In the genomic region with DNA sequence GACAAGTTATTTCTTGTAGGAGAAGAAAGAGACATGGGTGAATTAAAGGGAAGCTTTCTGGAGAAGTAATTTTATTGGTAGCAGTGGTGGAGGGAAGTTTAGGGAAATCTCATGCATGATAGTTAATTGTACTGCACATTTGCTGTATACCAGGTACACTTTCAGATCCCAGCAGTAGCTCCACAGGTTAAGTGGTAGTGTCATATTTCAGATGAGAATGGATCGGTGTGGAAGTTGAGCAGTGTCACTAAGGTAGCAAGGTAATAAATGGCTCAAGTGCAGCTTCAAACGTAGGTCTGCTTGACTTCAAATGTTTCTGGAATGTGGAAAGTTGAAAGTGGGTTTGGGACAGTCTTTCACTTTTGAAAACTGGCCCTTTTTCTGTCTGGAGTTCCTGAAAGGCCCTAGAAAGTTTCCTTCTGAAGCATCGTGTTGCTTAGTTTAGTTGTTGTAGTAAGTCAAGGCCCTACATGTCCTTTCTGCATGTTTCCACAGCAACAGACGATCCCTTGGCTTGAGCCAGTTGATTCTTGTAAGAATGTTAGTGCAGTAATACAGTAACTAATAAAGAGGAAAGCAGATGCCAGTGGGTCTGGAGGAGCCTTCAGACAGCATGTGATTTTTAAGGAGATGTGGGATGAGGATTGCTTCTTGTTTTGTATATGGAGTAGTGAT, we compare ENCODE assay signal across 13 cellular contexts. TPM values are rescaled to one million over a fixed set of nuclear protein-coding genes. Genes with fewer than 3 reads are reported as not detected.
DNase-seq lines count a peak whose midpoint lies in the region; ATAC-seq, FAIRE-seq and TF ChIP-seq lines count a peak whose summit lies in the region.
"Had no signal": no experiment of that assay in that cellular context is flagged by ENCODE, and none has a peak within 500 bp of the region (broad histone marks: within the 10 kb centered on the region; RNA-seq: fewer than 3 reads in every experiment).

No MANE protein-coding gene starts in this region.

- H3K4me2 ChIP-seq in A549 (0 out of 3 replicates have a peak overlapping the region, but pooled peaks have one; percentile 20), keratinocyte (ENCODE audit: control insufficient read depth, extremely low read depth, insufficient read depth, low read depth, low read length) (peak overlapping the region; percentile 78)

- H2AFZ ChIP-seq in keratinocyte (ENCODE audit: control insufficient read depth, low read length) = no peak overlapping the region

- H3K4me3 Mint-ChIP-seq in Calu3 (ENCODE audit: low read depth, unreplicated experiment) = peak overlapping the region; percentile 83
- peak overlapping the region; percentile 51 for H3K4me3 Mint-ChIP-seq in activated T-helper 1 cell treated with anti-CD3 and anti-CD28 coated beads, Interleukin-12 subunit alpha, Interleukin-12 subunit beta, Interleukin-2, Interleukin-4 antibody, amounts not matched to agents 30 ng/mL and 10 ng/mL and 1 ng/mL, durations not matched to agents 14 hours and 24 hours and 36 hours

- dilution Hi-C loops in keratinocyte (cut with MboI; ENCODE audit: extremely low pct_ligation_motif_present, low sequenced_read_pairs) = loop anchor here (10.0 kb wide), 1 partner anchor 50 kb away; no protein-coding TSS in a partner anchor

- DNase-seq in A549 (ENCODE audit: low read depth in 1 of 2, low spot score in 1 of 2) (no peak), Calu3 (no peak), keratinocyte (ENCODE audit: low read depth, low spot score) (no peak), HK-2 (ENCODE audit: unreplicated experiment) (no peak), globus pallidus (ENCODE audit: low spot score) (no peak), NCI-H526 treated with DMSO at 0.1 percent for 48 hours (lab: John Stamatoyannopoulos, UW) (no peak)
- no peak for DNase-seq in activated T-helper 1 cell treated with anti-CD3 and anti-CD28 coated beads, Interleukin-12 subunit alpha, Interleukin-12 subunit beta, Interleukin-2, Interleukin-4 antibody, amounts not matched to agents 30 ng/mL and 10 ng/mL and 1 ng/mL, durations not matched to agents 14 hours and 24 hours and 36 hours (ENCODE audit: low spot score)
- DNase-seq: effector CD4-positive, alpha-beta T cell; NCI-H774; nucleus accumbens; stimulated activated CD4-positive, alpha-beta T cell treated with anti-CD3 and anti-CD28 coated beads, Interleukin-4, amount 100 ng/mL, for 1 hour had no signal

- H3K27me3 ChIP-seq in keratinocyte (ENCODE audit: control insufficient read depth, extremely low read depth, insufficient read depth, low read length) = no peaks in the 10 kb centered on the region

- FAIRE-seq in A549 (lab: Jason Lieb, UNC) (no peak), keratinocyte (lab: Jason Lieb, UNC) (no peak)
- FAIRE-seq: D721Med had no signal

- H3K4me1 ChIP-seq in A549 = peaks cover 27% of the 10 kb centered on the region
- peaks cover 34% of the 10 kb centered on the region for H3K4me1 ChIP-seq in keratinocyte (ENCODE audit: control insufficient read depth, extremely low read depth, insufficient read depth, low read length)

- TF ChIP-seq RAD21 in A549 (conservative IDR thresholded peaks at IDR 0.05 in 1 of 2, IDR thresholded peaks at IDR 0.05 in 1 of 2) = no peak

- no peak overlapping the region for H3K27ac ChIP-seq in A549
- peak overlapping the region; percentile 39 for H3K27ac ChIP-seq in keratinocyte (ENCODE audit: control insufficient read depth, insufficient read depth, low read length)

- no peak for TF ChIP-seq EP300 in A549 (IDR thresholded peaks at IDR 0.05)

- peaks cover 8 to 19% of the 10 kb centered on the region in 2 experiments for H3K36me3 ChIP-seq in keratinocyte (ENCODE audit: control insufficient read depth in 2 of 2, extremely low read depth in 1 of 2, insufficient read depth in 2 of 2, low read length in 2 of 2)

- intact Hi-C loops in Calu3 (cut with micrococcal nuclease; ENCODE audit: unreplicated experiment) = no loop called here
- intact Hi-C loops in activated T-helper 1 cell treated with anti-CD3 and anti-CD28 coated beads, Interleukin-12 subunit alpha, Interleukin-12 subunit beta, Interleukin-2, Interleukin-4 antibody, amounts not matched to agents 30 ng/mL and 10 ng/mL and 1 ng/mL, durations not matched to agents 14 hours and 24 hours and 36 hours (cut with micrococcal nuclease) = loop anchor here (5.0 to 10.0 kb wide), 3 partner anchors 293 to 1270 kb away; a partner anchor contains a TSS

- H3K9me3 Mint-ChIP-seq in Calu3 (ENCODE audit: low read depth, unreplicated experiment) = no peaks in the 10 kb centered on the region
- H3K9me3 Mint-ChIP-seq in activated T-helper 1 cell treated with anti-CD3 and anti-CD28 coated beads, Interleukin-12 subunit alpha, Interleukin-12 subunit beta, Interleukin-2, Interleukin-4 antibody, amounts not matched to agents 30 ng/mL and 10 ng/mL and 1 ng/mL, durations not matched to agents 14 hours and 24 hours and 36 hours = no peaks in the 10 kb centered on the region

- H4K20me1 ChIP-seq in keratinocyte (ENCODE audit: control insufficient read depth, extremely low read depth, insufficient read depth, low read length) = peaks cover 30% of the 10 kb centered on the region

- no peak for TF ChIP-seq CTCF in A549 (IDR thresholded peaks at IDR 0.05)
- TF ChIP-seq CTCF in Calu3 (IDR thresholded peaks at IDR 0.05; ENCODE audit: unreplicated experiment) = no peak
- TF ChIP-seq CTCF in keratinocyte (optimal IDR thresholded peaks at IDR 0.05 in 1 of 3, IDR thresholded peaks at IDR 0.05 in 1 of 3, conservative IDR thresholded peaks at IDR 0.05 in 1 of 3; ENCODE audit: extremely low read depth in 1 of 3, insufficient read depth in 2 of 3, low read length in 3 of 3) = no peak

- peaks cover 77% of the 10 kb centered on the region for H3K79me2 ChIP-seq in keratinocyte (ENCODE audit: control insufficient read depth, insufficient read depth, low read length)

- CTCF ChIA-PET in A549 (lab: Yijun Ruan, JAX) = interaction anchor here (1.0 to 6.6 kb wide), 5 partner anchors 9 to 404 kb away, joined by 3 to 61 read pairs (median 6); no protein-coding TSS in a partner anchor
- CTCF ChIA-PET in Calu3 (lab: Charles Lee) = no interaction called here

- no peaks in the 10 kb centered on the region for H3K27me3 Mint-ChIP-seq in Calu3 (ENCODE audit: unreplicated experiment)
- no peaks in the 10 kb centered on the region for H3K27me3 Mint-ChIP-seq in activated T-helper 1 cell treated with anti-CD3 and anti-CD28 coated beads, Interleukin-12 subunit alpha, Interleukin-12 subunit beta, Interleukin-2, Interleukin-4 antibody, amounts not matched to agents 30 ng/mL and 10 ng/mL and 1 ng/mL, durations not matched to agents 14 hours and 24 hours and 36 hours (ENCODE audit: insufficient read depth)

- no TSS peak for BruUV-seq in Calu3 (replicated peaks; lab: Mats Ljungman, UMichigan)

- peak overlapping the region; percentile 25 for H3K9ac ChIP-seq in keratinocyte (ENCODE audit: control insufficient read depth, extremely low read depth, insufficient read depth, low read length)

- H3K4me1 Mint-ChIP-seq in Calu3 (ENCODE audit: low read depth, unreplicated experiment) = peaks cover 20% of the 10 kb centered on the region
- H3K4me1 Mint-ChIP-seq in activated T-helper 1 cell treated with anti-CD3 and anti-CD28 coated beads, Interleukin-12 subunit alpha, Interleukin-12 subunit beta, Interleukin-2, Interleukin-4 antibody, amounts not matched to agents 30 ng/mL and 10 ng/mL and 1 ng/mL, durations not matched to agents 14 hours and 24 hours and 36 hours (ENCODE audit: low read depth) = peaks cover 51% of the 10 kb centered on the region

- no peaks in the 10 kb centered on the region for H3K9me3 ChIP-seq in A549
- H3K9me3 ChIP-seq in keratinocyte (ENCODE audit: control insufficient read depth, low read depth, low read length) = no peaks in the 10 kb centered on the region

- no peak overlapping the region for H3K27ac Mint-ChIP-seq in Calu3 (ENCODE audit: unreplicated experiment)
- peak overlapping the region; percentile 32 for H3K27ac Mint-ChIP-seq in activated T-helper 1 cell treated with anti-CD3 and anti-CD28 coated beads, Interleukin-12 subunit alpha, Interleukin-12 subunit beta, Interleukin-2, Interleukin-4 antibody, amounts not matched to agents 30 ng/mL and 10 ng/mL and 1 ng/mL, durations not matched to agents 14 hours and 24 hours and 36 hours

- ATAC-seq in A549 (no peak), HG03095 (IDR thresholded peaks at IDR 0.05; ENCODE audit: unreplicated experiment) (no peak)

- 77% methylated on average over 4 of the region's 4 CpGs for WGBS in A549 (ENCODE audit: missing lambda C conversion rate)

- TF ChIP-seq POLR2A in A549 (IDR thresholded peaks at IDR 0.05; ENCODE audit: low read length) = no peak

- peaks cover 11% of the 10 kb centered on the region for H3K9me1 ChIP-seq in keratinocyte (ENCODE audit: control insufficient read depth, extremely low read depth, insufficient read depth, low read length)

- POLR2A ChIA-PET in A549 (lab: Yijun Ruan, JAX) = no interaction called here

- H3K36me3 Mint-ChIP-seq in Calu3 (ENCODE audit: insufficient read depth, unreplicated experiment) = peaks cover 30% of the 10 kb centered on the region
- H3K36me3 Mint-ChIP-seq in activated T-helper 1 cell treated with anti-CD3 and anti-CD28 coated beads, Interleukin-12 subunit alpha, Interleukin-12 subunit beta, Interleukin-2, Interleukin-4 antibody, amounts not matched to agents 30 ng/mL and 10 ng/mL and 1 ng/mL, durations not matched to agents 14 hours and 24 hours and 36 hours (ENCODE audit: low read depth) = peaks cover 40% of the 10 kb centered on the region

- H3K4me3 ChIP-seq in A549 (no peak overlapping the region), keratinocyte (ENCODE audit: control insufficient read depth in 2 of 3, extremely low read depth in 1 of 3, insufficient read depth in 2 of 3, low read depth in 1 of 3, low read length in 3 of 3) (peak overlapping the region in 2 of 3 experiments; percentile 31 to 48)

RNA-seq across cellular contexts. Expression of a gene that starts 3.7 kb away (rescaled TPM):
- polyA plus RNA-seq in A549 (2011; rRNA removed) (203 and 291 TPM in 2 replicates), A549 (2017; fragmentation: RNase III; extraction: RNeasy Plus Mini Kit Qiagen cat#74134 plus additional on column Dnase treatment) (290 to 312 TPM (median 296 TPM) in 3 replicates), keratinocyte (231 to 325 TPM (median 290 TPM) in 3 replicates)
- polyA plus RNA-seq in A549 (2012; cell fraction: cytosol; rRNA removed) = 260 and 265 TPM in 2 replicates
- 164 and 169 TPM in 2 replicates for polyA plus RNA-seq in A549 (2012; cell fraction: nucleus; rRNA removed)
- polyA minus RNA-seq in A549 (2011; rRNA and poly(A)+ RNA removed) = 94.2 and 98.4 TPM in 2 replicates
- total RNA-seq in Calu3 (2022) = 85.5 and 87.3 TPM in 2 replicates
- total RNA-seq in activated T-helper 1 cell treated with anti-CD3 and anti-CD28 coated beads, Interleukin-12 subunit alpha, Interleukin-12 subunit beta, Interleukin-2, Interleukin-4 antibody, amounts not matched to agents 30 ng/mL and 10 ng/mL and 1 ng/mL, durations not matched to agents 14 hours and 24 hours and 36 hours = 175 and 182 TPM in 2 replicates
- 477 TPM for polyA plus RNA-seq in keratinocyte (2011; ENCODE audit: low read depth)
- 319 and 330 TPM in 2 replicates for polyA plus RNA-seq in keratinocyte (2011; cell fraction: cytosol; rRNA removed)
- polyA plus RNA-seq in keratinocyte (2011; cell fraction: nucleus; rRNA removed) = 135 and 169 TPM in 2 replicates
- polyA plus RNA-seq in keratinocyte (2012; ENCODE audit: low replicate concordance) = 204 and 273 TPM in 2 replicates
- 80.4 to 100 TPM (median 94.7 TPM) in 3 replicates for polyA minus RNA-seq in keratinocyte
- 128 TPM for polyA minus RNA-seq in keratinocyte (2011; cell fraction: cytosol; rRNA and poly(A)+ RNA removed)
- 34.9 and 42.8 TPM in 2 replicates for polyA minus RNA-seq in keratinocyte (2011; cell fraction: nucleus; rRNA and poly(A)+ RNA removed)

RNA-seq across cellular contexts. Expression of a gene that starts 25.3 kb away (rescaled TPM):
- polyA plus RNA-seq in A549 (2011; rRNA removed) = 0.05 TPM in 1 of 2 replicates, not detected in the other
- 0.06 and 0.09 TPM in 2 replicates for polyA plus RNA-seq in A549 (2012; cell fraction: cytosol; rRNA removed)
- polyA plus RNA-seq in A549 (2012; cell fraction: nucleus; rRNA removed) = 0.13 and 0.17 TPM in 2 replicates
- 0.05 TPM in 2 of 3 replicates, not detected in the other for polyA plus RNA-seq in A549 (2017; fragmentation: RNase III; extraction: RNeasy Plus Mini Kit Qiagen cat#74134 plus additional on column Dnase treatment)
- 0.17 and 0.29 TPM in 2 replicates for polyA minus RNA-seq in A549 (2011; rRNA and poly(A)+ RNA removed)
- total RNA-seq in Calu3 (2022) = not detected in 2 replicates
- total RNA-seq in activated T-helper 1 cell treated with anti-CD3 and anti-CD28 coated beads, Interleukin-12 subunit alpha, Interleukin-12 subunit beta, Interleukin-2, Interleukin-4 antibody, amounts not matched to agents 30 ng/mL and 10 ng/mL and 1 ng/mL, durations not matched to agents 14 hours and 24 hours and 36 hours = not detected in 2 replicates
- polyA plus RNA-seq in keratinocyte = 0.10 TPM in 1 of 3 replicates, not detected in the others
- not detected for polyA plus RNA-seq in keratinocyte (2011; ENCODE audit: low read depth)
- polyA plus RNA-seq in keratinocyte (2011; cell fraction: cytosol; rRNA removed) = 0.04 and 0.05 TPM in 2 replicates
- polyA plus RNA-seq in keratinocyte (2011; cell fraction: nucleus; rRNA removed) = 0.17 and 0.25 TPM in 2 replicates
- 0.06 TPM in 1 of 2 replicates, not detected in the other for polyA plus RNA-seq in keratinocyte (2012; ENCODE audit: low replicate concordance)
- 0.16 TPM in 1 of 3 replicates, not detected in the others for polyA minus RNA-seq in keratinocyte
- polyA minus RNA-seq in keratinocyte (2011; cell fraction: cytosol; rRNA and poly(A)+ RNA removed) = not detected
- polyA minus RNA-seq in keratinocyte (2011; cell fraction: nucleus; rRNA and poly(A)+ RNA removed) = not detected in 2 replicates

RNA-seq across cellular contexts. Expression of a gene that starts 57.9 kb away (rescaled TPM):
- 6.2 and 9.0 TPM in 2 replicates for polyA plus RNA-seq in A549 (2011; rRNA removed)
- polyA plus RNA-seq in A549 (2012; cell fraction: cytosol; rRNA removed) = 7.2 and 8.3 TPM in 2 replicates
- polyA plus RNA-seq in A549 (2012; cell fraction: nucleus; rRNA removed) = 4.5 and 6.9 TPM in 2 replicates
- polyA plus RNA-seq in A549 (2017; fragmentation: RNase III; extraction: RNeasy Plus Mini Kit Qiagen cat#74134 plus additional on column Dnase treatment) = 13.5 to 16.9 TPM (median 16.0 TPM) in 3 replicates
- polyA minus RNA-seq in A549 (2011; rRNA and poly(A)+ RNA removed) = 7.5 and 7.9 TPM in 2 replicates
- total RNA-seq in Calu3 (2022) = 0.19 and 0.24 TPM in 2 replicates
- total RNA-seq in activated T-helper 1 cell treated with anti-CD3 and anti-CD28 coated beads, Interleukin-12 subunit alpha, Interleukin-12 subunit beta, Interleukin-2, Interleukin-4 antibody, amounts not matched to agents 30 ng/mL and 10 ng/mL and 1 ng/mL, durations not matched to agents 14 hours and 24 hours and 36 hours = 26.3 and 27.5 TPM in 2 replicates
- 3.7 to 6.1 TPM (median 4.1 TPM) in 3 replicates for polyA plus RNA-seq in keratinocyte
- 0.36 TPM for polyA plus RNA-seq in keratinocyte (2011; ENCODE audit: low read depth)
- 4.2 and 4.7 TPM in 2 replicates for polyA plus RNA-seq in keratinocyte (2011; cell fraction: cytosol; rRNA removed)
- polyA plus RNA-seq in keratinocyte (2011; cell fraction: nucleus; rRNA removed) = 3.5 and 3.6 TPM in 2 replicates
- 0.89 and 2.8 TPM in 2 replicates for polyA plus RNA-seq in keratinocyte (2012; ENCODE audit: low replicate concordance)
- polyA minus RNA-seq in keratinocyte = 2.7 TPM in 2 of 3 replicates, not detected in the other
- polyA minus RNA-seq in keratinocyte (2011; cell fraction: cytosol; rRNA and poly(A)+ RNA removed) = 3.3 TPM
- 0.70 and 0.95 TPM in 2 replicates for polyA minus RNA-seq in keratinocyte (2011; cell fraction: nucleus; rRNA and poly(A)+ RNA removed)

Comparison
In these comparisons a context has a peak if more than half of its experiments do, and no peak if none do; other contexts are left out.
1. RNA of a gene that starts 57.9 kb away (total RNA-seq): 26.3 to 27.5 TPM in activated T-helper 1 cell treated with anti-CD3 and anti-CD28 coated beads, Interleukin-12 subunit alpha, Interleukin-12 subunit beta, Interleukin-2, Interleukin-4 antibody, amounts not matched to agents 30 ng/mL and 10 ng/mL and 1 ng/mL, durations not matched to agents 14 hours and 24 hours and 36 hours; 0.19 to 0.24 TPM in Calu3; every median in the first group is over 10 times any median in the second.